ENCODE assay signal across 1 cellular context in genomic region chr3:173045770-173046382, GRCh38.
TF ChIP-seq lines count a peak whose summit lies in the region.

No MANE protein-coding gene starts in this region.

TF ChIP-seq in GM23338, 12 proteins besides CTCF, POLR2A, EP300 and RAD21 (continued from another document):
- TF ChIP-seq ZNF462 (CRISPR knock-in tag; IDR thresholded peaks at IDR 0.05) (no peak), ZNF114 (CRISPR knock-in tag; IDR thresholded peaks at IDR 0.05) (no peak), REST (IDR thresholded peaks at IDR 0.05; ENCODE audit: unreplicated experiment) (no peak)
